ENCODE assay signal across 8 cellular contexts in the genomic region with DNA sequence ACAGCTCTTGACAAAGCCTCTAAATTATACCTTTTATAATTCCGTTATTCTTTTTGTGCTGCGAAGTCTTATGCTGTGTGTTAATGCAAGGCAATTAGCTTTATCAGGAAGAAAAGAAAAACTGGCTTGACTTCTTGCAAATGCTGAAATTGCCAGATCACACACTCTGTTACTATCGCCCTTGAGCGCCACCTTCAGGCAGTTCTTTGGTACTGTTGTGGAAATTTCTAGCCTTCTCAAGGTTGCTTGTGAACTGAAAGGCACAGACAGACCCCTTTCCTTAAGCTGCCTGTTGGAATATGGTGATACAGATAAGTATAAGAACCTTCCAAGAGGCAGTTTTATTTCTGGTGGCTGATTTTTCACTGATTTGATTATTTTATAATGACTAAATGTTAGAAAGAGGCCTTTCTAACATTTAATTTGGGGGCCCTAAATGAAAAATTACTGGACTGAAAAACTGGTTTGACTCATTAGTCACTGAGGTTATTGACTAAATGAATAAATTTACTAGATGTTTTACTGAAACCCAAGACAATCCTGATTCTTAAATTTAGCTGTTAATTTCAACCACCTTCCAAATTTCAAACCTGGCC.
DNase-seq lines count a peak whose midpoint lies in the region; FAIRE-seq and TF ChIP-seq lines count a peak whose summit lies in the region.

No MANE protein-coding gene starts in this region.

- intact Hi-C loops in mammary epithelial cell (cut with micrococcal nuclease) = no loop called here

- peak; percentile 3 for DNase-seq in DMS153 (lab: John Stamatoyannopoulos, UW)
- DNase-seq in H4 (ENCODE audit: low spot score) = peak; percentile 65
- DNase-seq in NCI-H146 (lab: John Stamatoyannopoulos, UW) = peak; percentile 16
- DNase-seq in mammary epithelial cell = peak; percentile 54
- DNase-seq in keratinocyte (ENCODE audit: low read depth, low spot score) = no peak
- peak; percentile 69 for DNase-seq in stimulated activated CD4-positive, alpha-beta T cell treated with anti-CD3 and anti-CD28 coated beads, Interleukin-2, amount 100 ng/mL, for 4 hours (ENCODE audit: low read depth)
- no peak for DNase-seq in GF-D8 (lab: John Stamatoyannopoulos, UW)

- CTCF ChIA-PET in mammary epithelial cell (lab: Charles Lee; ENCODE audit: low non-redundant PET) = interaction anchor here (0.6 to 1.2 kb wide), 4 partner anchors 9 to 799 kb away, joined by 3 to 6 read pairs (median 3); no protein-coding TSS in a partner anchor

- no TSS peak for BruUV-seq in mammary epithelial cell (replicated peaks; lab: Mats Ljungman, UMichigan)

- WGBS in mammary epithelial cell (ENCODE audit: low coverage, missing lambda C conversion rate) = 26% methylated on average over 4 of the region's 4 CpGs

- no peaks in the 10 kb centered on the region for H3K9me1 ChIP-seq in keratinocyte (ENCODE audit: control insufficient read depth, extremely low read depth, insufficient read depth, low read length)

- in situ Hi-C loops in mammary epithelial cell (cut with MboI; ENCODE audit: low sequenced_read_pairs in 2 of 2) = loop anchor here (10.0 to 25.0 kb wide), 3 partner anchors 246 to 686 kb away; no protein-coding TSS in a partner anchor

- dilution Hi-C loops in mammary epithelial cell (cut with HindIII; ENCODE audit: low sequenced_read_pairs) = loop anchor here (10.0 kb wide), 1 partner anchor 124 kb away; no protein-coding TSS in a partner anchor
- dilution Hi-C loops in keratinocyte (cut with MboI; ENCODE audit: extremely low pct_ligation_motif_present, low sequenced_read_pairs) = loop anchor here (25.0 kb wide), 1 partner anchor 179 kb away; no protein-coding TSS in a partner anchor

- H3K4me3 ChIP-seq in mammary epithelial cell (replicated peaks in 1 of 3; ENCODE audit: insufficient read depth in 1 of 3, low read depth in 2 of 3, low read length in 3 of 3) = no peak overlapping the region
- no peak overlapping the region for H3K4me3 ChIP-seq in keratinocyte (ENCODE audit: control insufficient read depth in 2 of 3, extremely low read depth in 1 of 3, insufficient read depth in 2 of 3, low read depth in 1 of 3, low read length in 3 of 3)

- H3K27me3 ChIP-seq in mammary epithelial cell (ENCODE audit: insufficient read depth, low read length) = no peaks in the 10 kb centered on the region
- no peaks in the 10 kb centered on the region for H3K27me3 ChIP-seq in keratinocyte (ENCODE audit: control insufficient read depth, extremely low read depth, insufficient read depth, low read length)

- no peaks in the 10 kb centered on the region for H3K36me3 ChIP-seq in mammary epithelial cell (ENCODE audit: insufficient read depth, low read length)
- no peaks in the 10 kb centered on the region for H3K36me3 ChIP-seq in keratinocyte (ENCODE audit: control insufficient read depth in 2 of 2, extremely low read depth in 1 of 2, insufficient read depth in 2 of 2, low read length in 2 of 2)

- no peaks in the 10 kb centered on the region for H3K79me2 ChIP-seq in mammary epithelial cell (ENCODE audit: insufficient read depth, low read length)
- H3K79me2 ChIP-seq in keratinocyte (ENCODE audit: control insufficient read depth, insufficient read depth, low read length) = no peaks in the 10 kb centered on the region

- no peaks in the 10 kb centered on the region for H4K20me1 ChIP-seq in mammary epithelial cell (ENCODE audit: insufficient read depth, low read length)
- H4K20me1 ChIP-seq in keratinocyte (ENCODE audit: control insufficient read depth, extremely low read depth, insufficient read depth, low read length) = no peaks in the 10 kb centered on the region

- no peak overlapping the region for H3K27ac ChIP-seq in VCaP
- no peak overlapping the region for H3K27ac ChIP-seq in mammary epithelial cell (ENCODE audit: insufficient read depth, low read depth, low read length)
- H3K27ac ChIP-seq in keratinocyte (ENCODE audit: control insufficient read depth, insufficient read depth, low read length) = no peak overlapping the region

- H2AFZ ChIP-seq in mammary epithelial cell (ENCODE audit: low read depth, low read length) = no peak overlapping the region
- no peak overlapping the region for H2AFZ ChIP-seq in keratinocyte (ENCODE audit: control insufficient read depth, low read length)

- peak; percentile 97 for FAIRE-seq in keratinocyte (lab: Jason Lieb, UNC)

- H3K4me1 ChIP-seq in mammary epithelial cell (ENCODE audit: insufficient read depth, low read length) (peaks cover 11% of the 10 kb centered on the region), keratinocyte (ENCODE audit: control insufficient read depth, extremely low read depth, insufficient read depth, low read length) (peaks cover 8% of the 10 kb centered on the region)

- peak; percentile 88 for TF ChIP-seq CTCF in VCaP (conservative IDR thresholded peaks at IDR 0.05)
- peak; percentile 83 to 96 for TF ChIP-seq CTCF in mammary epithelial cell (conservative IDR thresholded peaks at IDR 0.05 in 1 of 2, IDR thresholded peaks at IDR 0.05 in 1 of 2; ENCODE audit: extremely low read depth in 1 of 2, insufficient read depth in 1 of 2, low read depth in 1 of 2, low read length in 2 of 2)
- peak; percentile 80 to 90 (median 83) for TF ChIP-seq CTCF in keratinocyte (optimal IDR thresholded peaks at IDR 0.05 in 1 of 3, IDR thresholded peaks at IDR 0.05 in 1 of 3, conservative IDR thresholded peaks at IDR 0.05 in 1 of 3; ENCODE audit: extremely low read depth in 1 of 3, insufficient read depth in 2 of 3, low read length in 3 of 3)

- H3K4me2 ChIP-seq in mammary epithelial cell (ENCODE audit: insufficient read depth, low read depth, low read length) (no peak overlapping the region), keratinocyte (ENCODE audit: control insufficient read depth, extremely low read depth, insufficient read depth, low read depth, low read length) (no peak overlapping the region)

- H3K9me3 ChIP-seq in mammary epithelial cell (replicated peaks; ENCODE audit: insufficient read depth, low read length) (no peaks in the 10 kb centered on the region), keratinocyte (ENCODE audit: control insufficient read depth, low read depth, low read length) (no peaks in the 10 kb centered on the region)

- no peak overlapping the region for H3K9ac ChIP-seq in mammary epithelial cell (ENCODE audit: insufficient read depth, low read length)
- no peak overlapping the region for H3K9ac ChIP-seq in keratinocyte (ENCODE audit: control insufficient read depth, extremely low read depth, insufficient read depth, low read length)

Comparison
In these comparisons a context has a peak if more than half of its experiments do, and no peak if none do; other contexts are left out.
1. DNase-seq: peak in DMS153 (single experiment), H4 (single experiment), NCI-H146 (single experiment), mammary epithelial cell (single experiment) and stimulated activated CD4-positive, alpha-beta T cell treated with anti-CD3 and anti-CD28 coated beads, Interleukin-2, amount 100 ng/mL, for 4 hours (single experiment); none in keratinocyte (single experiment) and GF-D8 (single experiment).
2. Peak in every context shown above with its lines, with median percentiles within 50 percentile points of each other: CTCF ChIP-seq.